In the genomic region with DNA sequence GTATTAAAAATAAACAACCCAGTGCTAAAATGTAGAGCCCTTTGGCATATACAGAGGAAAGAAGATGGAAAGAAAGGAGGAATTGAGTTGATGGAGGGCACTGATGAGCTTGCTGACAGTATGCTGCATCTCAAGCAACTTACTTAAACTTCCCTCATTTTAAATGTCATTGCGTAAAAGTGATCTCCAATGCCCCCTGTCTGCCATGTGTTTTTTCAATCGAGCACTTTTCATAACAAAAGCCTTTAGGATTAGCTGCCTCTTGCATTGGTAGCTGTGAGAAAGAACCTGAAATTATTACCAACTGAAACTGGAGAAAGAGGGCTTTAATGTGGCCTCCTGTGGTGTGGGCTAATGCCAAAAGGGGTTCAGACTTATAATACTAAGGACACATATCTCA, we compare ENCODE assay signal across 1 cellular context.
TF ChIP-seq lines count a peak whose summit lies in the region.

No MANE protein-coding gene starts in this region.

TF ChIP-seq in HEK293T, 16 proteins besides CTCF, POLR2A, EP300 and RAD21 (continued from another document):
- TF ChIP-seq ZNF384 (IDR thresholded peaks at IDR 0.05): no peak
- TF ChIP-seq FOXM1 (IDR thresholded peaks at IDR 0.05; ENCODE audit: borderline replicate concordance): no peak
- no peak for TF ChIP-seq BHLHE40 (IDR thresholded peaks at IDR 0.05; ENCODE audit: borderline replicate concordance)
- TF ChIP-seq SUZ12 (IDR thresholded peaks at IDR 0.05): no peak
- TF ChIP-seq LEF1 (IDR thresholded peaks at IDR 0.05; ENCODE audit: borderline replicate concordance): no peak
